Comparison of ENCODE assay signal across 8 cellular contexts in genomic region chr11:33161120-33162005, GRCh38. TPM values are rescaled to one million over a fixed set of nuclear protein-coding genes. Genes with fewer than 3 reads are reported as not detected.
DNase-seq lines count a peak whose midpoint lies in the region; ATAC-seq and TF ChIP-seq lines count a peak whose summit lies in the region.

Gene CSTF3, minus strand, starts transcription at chr11:33161480. Its CDS starts 155 bp downstream, at chr11:33161325.

- H3K4me1 Mint-ChIP-seq in central memory CD8-positive, alpha-beta T cell = peaks cover 49% of the 10 kb centered on the region

- TF ChIP-seq CTCF in AG10803 (conservative IDR thresholded peaks at IDR 0.05; ENCODE audit: low read length) (peak; percentile 35), spleen (IDR thresholded peaks at IDR 0.05 in 8 of 11, conservative IDR thresholded peaks at IDR 0.05 in 3 of 11) (peak; percentile 13 to 92 (median 78))

- H3K4me1 ChIP-seq in spleen = peaks cover 26 to 65% (median 48%) of the 10 kb centered on the region in 6 donors

- peak within 1 kb of the TSS; percentile 100 for H3K27ac Mint-ChIP-seq in central memory CD8-positive, alpha-beta T cell (ENCODE audit: low read depth)

- H3K9me3 ChIP-seq in spleen = no peaks in the 10 kb centered on the region

- no peak for TF ChIP-seq POLR2A in spleen (IDR thresholded peaks at IDR 0.05)

- H3K4me3 Mint-ChIP-seq in central memory CD8-positive, alpha-beta T cell = peak within 1 kb of the TSS; percentile 99

- H3K36me3 Mint-ChIP-seq in central memory CD8-positive, alpha-beta T cell (ENCODE audit: insufficient read depth) = peaks cover 15% of the 10 kb centered on the region

- peak; percentile 87 for ATAC-seq in GM19025 (IDR thresholded peaks at IDR 0.05; ENCODE audit: low read depth, unreplicated experiment)
- ATAC-seq in HG03342 (IDR thresholded peaks at IDR 0.05; ENCODE audit: unreplicated experiment) = peak; percentile 89
- peak; percentile 95 for ATAC-seq in central memory CD8-positive, alpha-beta T cell (replicated peaks; ENCODE audit: extremely low read depth, poor library complexity, severe bottlenecking)

- H3K9me3 Mint-ChIP-seq in central memory CD8-positive, alpha-beta T cell = no peaks in the 10 kb centered on the region

- intact Hi-C loops in spleen (cut with DNase I; ENCODE audit: low total_unique reads) = no loop called here

- no peaks in the 10 kb centered on the region for H3K27me3 ChIP-seq in spleen (replicated peaks in 1 of 7)

- H3K27me3 Mint-ChIP-seq in central memory CD8-positive, alpha-beta T cell = no peaks in the 10 kb centered on the region

- H3K27ac ChIP-seq in spleen = peak within 1 kb of the TSS; percentile 59 to 88 (median 83)

- peak within 1 kb of the TSS; percentile 98 for H3K4me3 ChIP-seq in AG10803 (ENCODE audit: low read length)
- peak within 1 kb of the TSS; percentile 71 to 99 (median 88) for H3K4me3 ChIP-seq in spleen

- H3K36me3 ChIP-seq in spleen = no peaks in the 10 kb centered on the region

- 1 to 3% (median 1%) methylated on average over 23 to 40 of the region's 40 CpGs for WGBS in spleen, 5 donors

- DNase-seq in AG10803 (ENCODE audit: low read depth) (peak; percentile 97), NCI-H446 (lab: John Stamatoyannopoulos, UW) (peak; percentile 99 to 100), inferior parietal cortex (ENCODE audit: extremely low spot score) (peak; percentile 100), spleen (peak; percentile 99)
- DNase-seq in activated CD4-positive, CD25-positive, alpha-beta regulatory T cell treated with anti-CD3 and anti-CD28 coated beads, Interleukin-2, amount 50 U/mL, for 16 hours (ENCODE audit: low read depth, low spot score) = peak; percentile 91
- DNase-seq in central memory CD8-positive, alpha-beta T cell (ENCODE audit: low spot score in 2 of 2) = peak; percentile 83 to 92

RNA-seq across cellular contexts. Expression of gene CSTF3, which starts in this region (rescaled TPM):
- total RNA-seq in spleen = 10 to 100 TPM; 19.8 to 32.8 (median 28.2) TPM
- 10 to 100 TPM; 24.7 to 25.9 (median 25.8) TPM for polyA plus RNA-seq in spleen

Comparison
In these comparisons a context has a peak if more than half of its experiments do, and no peak if none do; other contexts are left out.
1. Peak in every context shown above with its lines: DNase-seq, ATAC-seq, H3K4me3 ChIP-seq and H3K27ac ChIP-seq.